ENCODE assay signal across 1 cellular context in genomic region chrX:34563061-34563460, GRCh38.
TF ChIP-seq lines count a peak whose summit lies in the region.

No MANE protein-coding gene starts in this region.

TF ChIP-seq in WTC11, 78 proteins besides CTCF, POLR2A, EP300 and RAD21:
- TF ChIP-seq AR (CRISPR knock-in tag; IDR thresholded peaks at IDR 0.05), result no peak
- TF ChIP-seq ERG (CRISPR knock-in tag; IDR thresholded peaks at IDR 0.05), result no peak
- TF ChIP-seq ZNF512 (CRISPR knock-in tag; IDR thresholded peaks at IDR 0.05; ENCODE audit: borderline replicate concordance), result no peak
- TF ChIP-seq PRDM15 (CRISPR knock-in tag; IDR thresholded peaks at IDR 0.05), result no peak
- TF ChIP-seq ZSCAN18 (CRISPR knock-in tag; IDR thresholded peaks at IDR 0.05), result no peak
- TF ChIP-seq GTF2I (CRISPR knock-in tag; conservative IDR thresholded peaks at IDR 0.05), result no peak
- TF ChIP-seq ZNF219 (CRISPR knock-in tag; IDR thresholded peaks at IDR 0.05; ENCODE audit: borderline replicate concordance), result no peak
- no peak for TF ChIP-seq JUN (CRISPR knock-in tag; IDR thresholded peaks at IDR 0.05)
- TF ChIP-seq MYBL2 (CRISPR knock-in tag; IDR thresholded peaks at IDR 0.05), result no peak
- TF ChIP-seq ZNF423 (CRISPR knock-in tag; IDR thresholded peaks at IDR 0.05), result no peak
- TF ChIP-seq TEAD4 (CRISPR knock-in tag; IDR thresholded peaks at IDR 0.05), result no peak
- no peak for TF ChIP-seq NFE2L1 (CRISPR knock-in tag; IDR thresholded peaks at IDR 0.05)
- TF ChIP-seq IRF1 (CRISPR knock-in tag; IDR thresholded peaks at IDR 0.05), result no peak
- no peak for TF ChIP-seq USF2 (CRISPR knock-in tag; IDR thresholded peaks at IDR 0.05)
